34 cellular contexts compared by ENCODE assay signal in the genomic region with DNA sequence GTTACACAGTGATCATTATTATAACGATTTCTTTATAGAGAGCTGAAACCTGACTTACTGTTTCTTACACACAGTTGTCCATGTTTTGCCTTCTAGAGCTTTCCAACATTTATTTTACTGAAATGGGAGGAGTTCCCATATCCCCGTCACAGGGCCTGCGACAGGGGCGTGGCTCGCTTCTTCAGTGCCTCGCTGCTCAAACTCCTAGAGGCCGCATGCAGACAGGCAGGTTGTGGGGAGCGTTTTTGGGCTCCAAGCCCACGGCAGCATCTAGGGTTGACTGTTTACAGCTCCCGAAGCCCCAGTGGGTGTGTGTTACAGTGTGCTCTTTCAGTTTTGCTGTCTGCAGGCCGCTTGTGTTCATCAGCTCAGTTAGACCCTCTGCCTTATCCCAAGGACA. TPM values are rescaled to one million over a fixed set of nuclear protein-coding genes. Genes with fewer than 3 reads are reported as not detected.
"Had no signal": no experiment of that assay in that cellular context is flagged by ENCODE, and none has a peak within 500 bp of the region (broad histone marks: within the 10 kb centered on the region; RNA-seq: fewer than 3 reads in every experiment).

No MANE protein-coding gene starts in this region.

- H3K9me3 ChIP-seq: adrenal gland, body of pancreas, breast epithelium had no signal

- H3K4me3 Mint-ChIP-seq: activated CD4-positive, alpha-beta T cell treated with anti-CD3 and anti-CD28 coated beads, Interleukin-2, amount 10 ng/mL, durations not matched to agents 24 days and 14 days; activated CD8-positive, alpha-beta T cell treated with anti-CD3 and anti-CD28 coated beads for 36 hours; activated naive CD4-positive, alpha-beta T cell treated with anti-CD3 and anti-CD28 coated beads, Interleukin-2, amount 50 U/mL, for 24 hours; activated naive CD8-positive, alpha-beta T cell treated with anti-CD3 and anti-CD28 coated beads, Interleukin-2, amount 10 ng/mL, durations not matched to agents 7 days and 5 days; activated T-cell treated with anti-CD3 and anti-CD28 coated beads, Interleukin-2, amount 50 U/mL, for 24 hours had no signal

- DNase-seq: activated CD4-positive, alpha-beta T cell treated with anti-CD3 and anti-CD28 coated beads, Interleukin-2, amount 10 ng/mL, durations not matched to agents 24 days and 14 days; activated CD4-positive, alpha-beta T cell treated with anti-CD3 and anti-CD28 coated beads, Interleukin-2, amount 50 U/mL, for 4 hours; activated CD8-positive, alpha-beta T cell treated with anti-CD3 and anti-CD28 coated beads for 36 hours; activated gamma-delta T cell; activated naive CD4-positive, alpha-beta T cell treated with Interleukin-2 at 50 U/mL for 16 hours; activated naive CD8-positive, alpha-beta T cell treated with anti-CD3 and anti-CD28 coated beads, Interleukin-2, amount 10 ng/mL, durations not matched to agents 7 days and 5 days; activated T-cell treated with anti-CD3 and anti-CD28 coated beads, Interleukin-2, amount 50 U/mL, for 24 hours; adrenal gland; body of pancreas; MM.1S; NCI-H1092 treated with DMSO at 0.1 percent for 48 hours; NCI-H146; NCI-H187; NCI-H2029 treated with DMSO at 0.1 percent for 48 hours; NCI-H2107; NCI-H2171; NCI-H446; NCI-H524 treated with DMSO at 0.1 percent for 48 hours; NCI-H748 treated with DMSO at 0.1 percent for 48 hours; PC-9; SIG-M5; SW 1271; T-helper 1 cell; T-helper 2 cell; T-helper 9 cell; WERI-Rb-1 had no signal

- H3K27ac Mint-ChIP-seq: activated CD4-positive, alpha-beta T cell treated with anti-CD3 and anti-CD28 coated beads, Interleukin-2, amount 10 ng/mL, durations not matched to agents 24 days and 14 days; activated CD8-positive, alpha-beta T cell treated with anti-CD3 and anti-CD28 coated beads for 36 hours; activated naive CD4-positive, alpha-beta T cell treated with anti-CD3 and anti-CD28 coated beads, Interleukin-2, amount 50 U/mL, for 24 hours; activated naive CD8-positive, alpha-beta T cell treated with anti-CD3 and anti-CD28 coated beads, Interleukin-2, amount 10 ng/mL, durations not matched to agents 7 days and 5 days; activated T-cell treated with anti-CD3 and anti-CD28 coated beads, Interleukin-2, amount 50 U/mL, for 24 hours; activated T-helper 2 cell treated with anti-CD3 and anti-CD28 coated beads, Interferon-gamma antibody, Interleukin-2, Interleukin-4, amounts not matched to agents 10 μg/mL and 5 μg/mL and 100 μg/mL, durations not matched to agents 14 hours and 24 hours and 36 hours had no signal

- H3K36me3 ChIP-seq: adrenal gland, breast epithelium had no signal

- H3K27me3 ChIP-seq: adrenal gland, body of pancreas, breast epithelium had no signal

- H3K4me1 Mint-ChIP-seq: activated CD4-positive, alpha-beta T cell treated with anti-CD3 and anti-CD28 coated beads, Interleukin-2, amount 10 ng/mL, durations not matched to agents 24 days and 14 days; activated naive CD4-positive, alpha-beta T cell treated with anti-CD3 and anti-CD28 coated beads, Interleukin-2, amount 50 U/mL, for 24 hours had no signal

- H3K4me3 ChIP-seq: adrenal gland, body of pancreas, breast epithelium, PC-9 had no signal

- H3K27ac ChIP-seq: adrenal gland, body of pancreas, breast epithelium, KMS-11, RWPE1, WERI-Rb-1 had no signal

- H3K4me2 ChIP-seq: KMS-11, PC-9 had no signal

- H2AFZ ChIP-seq: PC-9 had no signal

- H3K36me3 Mint-ChIP-seq: activated naive CD4-positive, alpha-beta T cell treated with anti-CD3 and anti-CD28 coated beads, Interleukin-2, amount 50 U/mL, for 24 hours; activated naive CD8-positive, alpha-beta T cell treated with anti-CD3 and anti-CD28 coated beads, Interleukin-2, amount 10 ng/mL, durations not matched to agents 7 days and 5 days had no signal

- H3K4me1 ChIP-seq: breast epithelium had no signal

- ATAC-seq: activated CD8-positive, alpha-beta T cell treated with anti-CD3 and anti-CD28 coated beads for 36 hours; body of pancreas; Right ventricle myocardium inferior; SK-N-SH treated with all-trans-retinoic acid at 6 μM for 48 hours had no signal

- H3K9ac ChIP-seq: KMS-11 had no signal

- H3K9me3 Mint-ChIP-seq: activated CD4-positive, alpha-beta T cell treated with anti-CD3 and anti-CD28 coated beads, Interleukin-2, amount 10 ng/mL, durations not matched to agents 24 days and 14 days; activated CD8-positive, alpha-beta T cell treated with anti-CD3 and anti-CD28 coated beads for 36 hours; activated naive CD4-positive, alpha-beta T cell treated with anti-CD3 and anti-CD28 coated beads, Interleukin-2, amount 50 U/mL, for 24 hours; activated naive CD8-positive, alpha-beta T cell treated with anti-CD3 and anti-CD28 coated beads, Interleukin-2, amount 10 ng/mL, durations not matched to agents 7 days and 5 days; activated T-cell treated with anti-CD3 and anti-CD28 coated beads, Interleukin-2, amount 50 U/mL, for 24 hours; activated T-helper 2 cell treated with anti-CD3 and anti-CD28 coated beads, Interferon-gamma antibody, Interleukin-2, Interleukin-4, amounts not matched to agents 10 μg/mL and 5 μg/mL and 100 μg/mL, durations not matched to agents 14 hours and 24 hours and 36 hours had no signal

RNA-seq across cellular contexts. Expression of a gene that starts 12.7 kb away (rescaled TPM):
- total RNA-seq: OCI-LY7 had no signal
